28 cellular contexts compared by ENCODE assay signal in the genomic region with DNA sequence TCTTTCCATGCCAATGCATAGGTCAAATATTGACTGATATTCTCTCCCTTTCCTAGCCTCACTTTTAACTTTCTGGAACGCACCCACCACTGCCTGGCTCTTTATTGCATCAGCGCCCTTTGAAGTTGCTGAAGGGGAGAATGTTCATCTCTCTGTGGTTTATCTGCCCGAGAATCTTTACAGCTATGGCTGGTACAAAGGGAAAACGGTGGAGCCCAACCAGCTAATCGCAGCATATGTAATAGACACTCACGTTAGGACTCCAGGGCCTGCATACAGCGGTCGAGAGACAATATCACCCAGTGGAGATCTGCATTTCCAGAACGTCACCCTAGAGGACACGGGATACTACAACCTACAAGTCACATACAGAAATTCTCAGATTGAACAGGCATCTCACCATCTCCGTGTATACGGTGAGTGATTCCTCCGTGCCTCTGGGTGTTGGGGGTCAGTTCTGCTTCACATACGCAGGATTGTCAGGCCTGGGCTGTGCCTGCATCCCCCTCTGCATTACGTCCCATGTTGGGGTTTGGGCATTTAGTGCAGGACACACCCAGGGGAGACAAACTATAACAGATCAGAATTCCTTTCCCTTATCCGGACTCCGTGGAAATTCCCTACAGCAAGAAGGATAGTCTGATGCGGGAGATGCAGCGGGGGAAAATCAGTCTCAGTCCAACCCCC. TPM values are rescaled to one million over a fixed set of nuclear protein-coding genes. Genes with fewer than 3 reads are reported as not detected.
A peak's percentile ranks its signal among the peaks of the same experiment; 100 is the strongest.
DNase-seq lines count a peak whose midpoint lies in the region; ATAC-seq, FAIRE-seq and TF ChIP-seq lines count a peak whose summit lies in the region.
"Had no signal": no experiment of that assay in that cellular context is flagged by ENCODE, and none has a peak within 500 bp of the region (broad histone marks: within the 10 kb centered on the region; RNA-seq: fewer than 3 reads in every experiment).

No MANE protein-coding gene starts in this region.

- no peak overlapping the region for H3K14ac ChIP-seq in mesenchymal stem cell (ENCODE audit: low read length in 2 of 2)

- WGBS in mesenchymal stem cell = 80% methylated on average over 19 of the region's 19 CpGs

- H3K9me3 ChIP-seq in HEK293 (ENCODE audit: control insufficient read depth, insufficient read depth, low read depth, low read length) (no peaks in the 10 kb centered on the region; the same call in 1 of the 2 replicates), mesenchymal stem cell (ENCODE audit: control insufficient read depth, low read length) (no peaks in the 10 kb centered on the region)
- H3K9me3 ChIP-seq: SJCRH30 had no signal

- TF ChIP-seq CTCF in HEK293 (tag by site-specific recombination; IDR thresholded peaks at IDR 0.05) (no peak), bronchial epithelial cell (IDR thresholded peaks at IDR 0.05; ENCODE audit: insufficient read depth, low read length, severe bottlenecking) (no peak)

- no peak overlapping the region for H2BK15ac ChIP-seq in mesenchymal stem cell (ENCODE audit: low read depth, poor library complexity, severe bottlenecking)

- H3K36me3 Mint-ChIP-seq in activated naive CD4-positive, alpha-beta T cell treated with anti-CD3 and anti-CD28 coated beads, Interleukin-2, amount 10 ng/mL, durations not matched to agents 7 days and 5 days = peaks cover 73% of the 10 kb centered on the region
- H3K36me3 Mint-ChIP-seq in stimulated activated naive B cell treated with anti-CD40 and anti-IgM and Interleukin-4, amounts not matched to agents 10 μg/mL and 1 μg/mL and 100 μg/mL, for 72 hours = peaks cover 29 to 35% of the 10 kb centered on the region in 2 donors

- H4K91ac ChIP-seq in mesenchymal stem cell (ENCODE audit: low read length) = no peak overlapping the region

- no peak overlapping the region for H3K18ac ChIP-seq in mesenchymal stem cell (ENCODE audit: low read depth in 1 of 2, low read length in 2 of 2)

- ATAC-seq in stimulated activated naive B cell treated with anti-CD40 and anti-IgM and Interleukin-4, amounts not matched to agents 10 μg/mL and 1 μg/mL and 100 μg/mL, for 72 hours (replicated peaks) = no peak
- ATAC-seq: T-helper 17 cell had no signal

- DNase-seq in activated naive CD4-positive, alpha-beta T cell treated with anti-CD3 and anti-CD28 coated beads, Interleukin-2, amount 10 ng/mL, durations not matched to agents 7 days and 5 days = no peak
- DNase-seq in activated naive CD4-positive, alpha-beta T cell treated with Interleukin-2 at 50 U/mL for 16 hours = no peak
- no peak for DNase-seq in bronchial epithelial cell (ENCODE audit: low read depth)
- DNase-seq in stimulated activated naive B cell treated with anti-CD40 and anti-IgM and Interleukin-4, amounts not matched to agents 10 μg/mL and 1 μg/mL and 100 μg/mL, for 72 hours = no peak
- no peak for DNase-seq in activated gamma-delta T cell (lab: John Stamatoyannopoulos, UW)
- no peak for DNase-seq in kidney glomerular epithelial cell (lab: John Stamatoyannopoulos, UW)
- no peak for DNase-seq in mesenchymal stem cell
- DNase-seq: activated CD4-positive, alpha-beta memory T cell treated with anti-CD3 and anti-CD28 coated beads for 36 hours; brain microvascular endothelial cell; cortex of kidney; H7; IMR-90; mammary epithelial cell; MM.1S; NCI-H1417 treated with DMSO at 0.1 percent for 48 hours; NCI-H524; Peyer's patch; retina; SJCRH30; stimulated activated CD4-positive, alpha-beta T cell treated with anti-CD3 and anti-CD28 coated beads, Interleukin-12 subunit alpha, Interleukin-12 subunit beta, amount 100 ng/mL, for 4 hours; stimulated activated CD4-positive, alpha-beta T cell treated with anti-CD3 and anti-CD28 coated beads, Interleukin-4, amount 100 ng/mL, for 4 hours; substantia nigra; T-helper 17 cell had no signal

- H3K27ac ChIP-seq in HEK293 (ENCODE audit: extremely low read depth, low read depth, low read length) (no peak overlapping the region), mesenchymal stem cell (ENCODE audit: low read length, poor library complexity, severe bottlenecking) (no peak overlapping the region)
- H3K27ac ChIP-seq: brain microvascular endothelial cell, C4-2B, SJCRH30, VCaP had no signal

- no peak overlapping the region for H3K9ac ChIP-seq in mesenchymal stem cell (ENCODE audit: low read length)

- H3K27ac Mint-ChIP-seq in activated naive CD4-positive, alpha-beta T cell treated with anti-CD3 and anti-CD28 coated beads, Interleukin-2, amount 10 ng/mL, durations not matched to agents 7 days and 5 days = peak overlapping the region; percentile 84
- peak overlapping the region; percentile 25 for H3K27ac Mint-ChIP-seq in stimulated activated naive B cell treated with anti-CD40 and anti-IgM and Interleukin-4, amounts not matched to agents 10 μg/mL and 1 μg/mL and 100 μg/mL, for 72 hours

- H3K4me3 ChIP-seq in HEK293 (ENCODE audit: low read depth, low read length) (no peak overlapping the region), bronchial epithelial cell (ENCODE audit: low read depth, low read length) (no peak overlapping the region), mesenchymal stem cell (ENCODE audit: insufficient read depth in 1 of 2, low read depth in 1 of 2, low read length in 2 of 2) (no peak overlapping the region)
- H3K4me3 ChIP-seq: Peyer's patch, SJCRH30 had no signal

- H3K27me3 ChIP-seq in bronchial epithelial cell (ENCODE audit: control insufficient read depth, insufficient read depth, low read length) (peaks cover under 1% of the 10 kb centered on the region), mesenchymal stem cell (ENCODE audit: control insufficient read depth in 1 of 2, insufficient read depth in 1 of 2, low read length in 2 of 2) (peaks cover 26 to 73% of the 10 kb centered on the region in 2 experiments)
- H3K27me3 ChIP-seq: brain microvascular endothelial cell, Peyer's patch, SJCRH30 had no signal

- H3K4me1 ChIP-seq in HEK293 (ENCODE audit: control insufficient read depth, insufficient read depth, low read length) = no peaks in the 10 kb centered on the region
- no peaks in the 10 kb centered on the region for H3K4me1 ChIP-seq in mesenchymal stem cell (ENCODE audit: control insufficient read depth, insufficient read depth, low read depth, low read length)
- H3K4me1 ChIP-seq: Peyer's patch, SJCRH30 had no signal

- H3K4ac ChIP-seq in mesenchymal stem cell (ENCODE audit: low read depth in 1 of 2, low read length in 2 of 2) = no peak overlapping the region

- H3K9me3 Mint-ChIP-seq in activated naive CD4-positive, alpha-beta T cell treated with anti-CD3 and anti-CD28 coated beads, Interleukin-2, amount 10 ng/mL, durations not matched to agents 7 days and 5 days = peaks cover 22% of the 10 kb centered on the region
- peaks cover 0 to 8% of the 10 kb centered on the region in 2 donors for H3K9me3 Mint-ChIP-seq in stimulated activated naive B cell treated with anti-CD40 and anti-IgM and Interleukin-4, amounts not matched to agents 10 μg/mL and 1 μg/mL and 100 μg/mL, for 72 hours

- no peak overlapping the region for H2AFZ ChIP-seq in mesenchymal stem cell (ENCODE audit: low read depth, low read length)

- no peak overlapping the region for H2BK12ac ChIP-seq in mesenchymal stem cell (ENCODE audit: low read length in 2 of 2)

- no peaks in the 10 kb centered on the region for H3K79me1 ChIP-seq in mesenchymal stem cell (replicated peaks; ENCODE audit: low read length, poor library complexity, severe bottlenecking)

- no peak overlapping the region for H2BK120ac ChIP-seq in mesenchymal stem cell (ENCODE audit: low read depth, low read length)

- no peak overlapping the region for H4K8ac ChIP-seq in mesenchymal stem cell (ENCODE audit: low read length)

- H3K4me2 ChIP-seq in mesenchymal stem cell (ENCODE audit: low read length, poor library complexity, severe bottlenecking) = no peak overlapping the region

- H3K4me1 Mint-ChIP-seq in activated naive CD4-positive, alpha-beta T cell treated with anti-CD3 and anti-CD28 coated beads, Interleukin-2, amount 10 ng/mL, durations not matched to agents 7 days and 5 days = peaks cover 32% of the 10 kb centered on the region
- H3K4me1 Mint-ChIP-seq in stimulated activated naive B cell treated with anti-CD40 and anti-IgM and Interleukin-4, amounts not matched to agents 10 μg/mL and 1 μg/mL and 100 μg/mL, for 72 hours = peaks cover 25 to 38% of the 10 kb centered on the region in 2 donors

- FAIRE-seq in bronchial epithelial cell (lab: Jason Lieb, UNC) = peak; percentile 81

- no peak overlapping the region for H2AK5ac ChIP-seq in mesenchymal stem cell (ENCODE audit: low read length, severe bottlenecking)

- no peak overlapping the region for H3K4me3 Mint-ChIP-seq in activated naive CD4-positive, alpha-beta T cell treated with anti-CD3 and anti-CD28 coated beads, Interleukin-2, amount 10 ng/mL, durations not matched to agents 7 days and 5 days
- H3K4me3 Mint-ChIP-seq in stimulated activated naive B cell treated with anti-CD40 and anti-IgM and Interleukin-4, amounts not matched to agents 10 μg/mL and 1 μg/mL and 100 μg/mL, for 72 hours = no peak overlapping the region

- POLR2A ChIA-PET in HEK293 (lab: Yijun Ruan, JAX) = no interaction called here

- H3K36me3 ChIP-seq in HEK293 (ENCODE audit: control insufficient read depth in 2 of 2, insufficient read depth in 1 of 2, low read length in 2 of 2) (no peaks in the 10 kb centered on the region), bronchial epithelial cell (ENCODE audit: control insufficient read depth, insufficient read depth, low read length) (no peaks in the 10 kb centered on the region), mesenchymal stem cell (ENCODE audit: control insufficient read depth in 1 of 2, insufficient read depth in 2 of 2, low read depth in 1 of 2, low read length in 2 of 2) (no peaks in the 10 kb centered on the region)
- H3K36me3 ChIP-seq: brain microvascular endothelial cell, Peyer's patch, SJCRH30 had no signal

- no peaks in the 10 kb centered on the region for H3K27me3 Mint-ChIP-seq in activated naive CD4-positive, alpha-beta T cell treated with anti-CD3 and anti-CD28 coated beads, Interleukin-2, amount 10 ng/mL, durations not matched to agents 7 days and 5 days
- H3K27me3 Mint-ChIP-seq in stimulated activated naive B cell treated with anti-CD40 and anti-IgM and Interleukin-4, amounts not matched to agents 10 μg/mL and 1 μg/mL and 100 μg/mL, for 72 hours = no peaks in the 10 kb centered on the region
- H3K27me3 Mint-ChIP-seq: activated CD4-positive, alpha-beta memory T cell treated with anti-CD3 and anti-CD28 coated beads for 36 hours; T-helper 17 cell had no signal

- no peak overlapping the region for H3K23ac ChIP-seq in mesenchymal stem cell (ENCODE audit: low read length in 2 of 2)

- H2BK5ac ChIP-seq in mesenchymal stem cell (ENCODE audit: low read depth, low read length, poor library complexity, severe bottlenecking) = no peak overlapping the region

- CTCF ChIA-PET in activated naive CD4-positive, alpha-beta T cell treated with anti-CD3 and anti-CD28 coated beads, Interleukin-2, amount 10 ng/mL, durations not matched to agents 7 days and 5 days (lab: Charles Lee) = interaction anchor here (2.3 kb wide), 2 partner anchors 14 to 128 kb away, joined by 9 to 11 read pairs; no protein-coding TSS in a partner anchor
- CTCF ChIA-PET in HEK293 (lab: Yijun Ruan, JAX) = interaction anchor here (0.6 to 2.6 kb wide), 4 partner anchors 14 to 353 kb away, joined by 3 to 14 read pairs (median 6); no protein-coding TSS in a partner anchor

RNA-seq across cellular contexts. Expression of a gene that starts 1.3 kb away (rescaled TPM):
- not detected in 2 replicates for total RNA-seq in bronchial epithelial cell
- polyA plus RNA-seq in mesenchymal stem cell (2013, experiment 1 of 2) = 0.10 TPM
- polyA plus RNA-seq in mesenchymal stem cell (2013, experiment 2 of 2) = 0.14 TPM
- total RNA-seq: fibroblast of lung, H7, IMR-90, mammary epithelial cell, osteoblast had no signal
- polyA plus RNA-seq: fibroblast of lung, IMR-90, mammary epithelial cell had no signal

RNA-seq across cellular contexts. Expression of a gene that starts 49.6 kb away (rescaled TPM):
- not detected in 2 replicates for total RNA-seq in bronchial epithelial cell
- not detected for polyA plus RNA-seq in mesenchymal stem cell (2013, experiment 1 of 2)
- not detected for polyA plus RNA-seq in mesenchymal stem cell (2013, experiment 2 of 2)
- total RNA-seq: activated CD4-positive, alpha-beta memory T cell treated with anti-CD3 and anti-CD28 coated beads for 36 hours; fibroblast of lung; H7; IMR-90; mammary epithelial cell; osteoblast; Peyer's patch; SJCRH30 had no signal
- polyA plus RNA-seq: fibroblast of lung, IMR-90, mammary epithelial cell had no signal
